In the genomic region with DNA sequence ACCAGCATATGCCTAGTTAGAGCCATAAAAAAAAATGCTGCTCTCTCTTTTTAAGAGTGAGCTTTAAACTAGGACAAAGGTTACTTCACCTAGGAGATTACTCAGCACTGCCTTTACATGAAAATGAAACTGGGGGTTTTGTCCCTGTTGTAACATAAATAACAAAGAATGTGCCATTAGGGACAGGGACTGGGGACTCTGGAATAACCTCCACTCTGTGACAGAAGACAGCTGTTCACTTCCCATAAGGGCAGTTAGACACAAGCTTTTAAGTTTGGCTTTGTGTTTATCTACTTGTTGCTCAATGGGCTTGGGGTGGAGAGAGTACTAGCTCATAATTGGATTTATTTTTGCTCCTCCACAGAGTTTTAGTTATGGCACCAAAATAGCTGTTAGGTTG, we compare ENCODE assay signal across 11 cellular contexts. TPM values are rescaled to one million over a fixed set of nuclear protein-coding genes. Genes with fewer than 3 reads are reported as not detected.
A peak's percentile ranks its signal among the peaks of the same experiment; 100 is the strongest.
DNase-seq lines count a peak whose midpoint lies in the region; ATAC-seq and TF ChIP-seq lines count a peak whose summit lies in the region.
"Had no signal": no experiment of that assay in that cellular context is flagged by ENCODE, and none has a peak within 500 bp of the region (broad histone marks: within the 10 kb centered on the region; RNA-seq: fewer than 3 reads in every experiment).

No MANE protein-coding gene starts in this region.

- peaks cover 2% of the 10 kb centered on the region for H3K4me1 Mint-ChIP-seq in activated naive CD8-positive, alpha-beta T cell treated with anti-CD3 and anti-CD28 coated beads for 36 hours

- no peak overlapping the region for H3K4me3 Mint-ChIP-seq in activated naive CD8-positive, alpha-beta T cell treated with anti-CD3 and anti-CD28 coated beads for 36 hours
- H3K4me3 Mint-ChIP-seq: CD4-positive, alpha-beta memory T cell; endodermal cell had no signal

- peaks cover 15% of the 10 kb centered on the region for H3K27me3 Mint-ChIP-seq in activated naive CD8-positive, alpha-beta T cell treated with anti-CD3 and anti-CD28 coated beads for 36 hours

- no peaks in the 10 kb centered on the region for H3K9me3 Mint-ChIP-seq in activated naive CD8-positive, alpha-beta T cell treated with anti-CD3 and anti-CD28 coated beads for 36 hours
- H3K9me3 Mint-ChIP-seq: CD4-positive, alpha-beta memory T cell; endodermal cell had no signal

- H3K4me1 ChIP-seq in right lobe of liver = peaks cover 0 to 39% (median 18%) of the 10 kb centered on the region in 4 donors

- H3K27ac ChIP-seq in right lobe of liver = peak overlapping the region in 2 of 3 donors; percentile 29 to 45

- no peaks in the 10 kb centered on the region for H3K27me3 ChIP-seq in right lobe of liver

- H3K36me3 Mint-ChIP-seq in activated naive CD8-positive, alpha-beta T cell treated with anti-CD3 and anti-CD28 coated beads for 36 hours = no peaks in the 10 kb centered on the region
- H3K36me3 Mint-ChIP-seq: CD4-positive, alpha-beta memory T cell had no signal

- no peak overlapping the region for H3K4me3 ChIP-seq in right lobe of liver

- intact Hi-C loops in right lobe of liver (cut with DNase I) = no loop called here

- no peak for TF ChIP-seq POLR2A in right lobe of liver (IDR thresholded peaks at IDR 0.05)

- TF ChIP-seq CTCF in right lobe of liver (IDR thresholded peaks at IDR 0.05) = no peak

- ATAC-seq in GM18502 (IDR thresholded peaks at IDR 0.05; ENCODE audit: poor library complexity, unreplicated experiment) (peak; percentile 33), HG03442 (IDR thresholded peaks at IDR 0.05; ENCODE audit: unreplicated experiment) (peak; percentile 21), right lobe of liver (peak; percentile 86 to 95 (median 92)), HG03469 (IDR thresholded peaks at IDR 0.05; ENCODE audit: unreplicated experiment) (no peak)

- peaks cover 0 to 4% (median 2%) of the 10 kb centered on the region in 4 donors for H3K36me3 ChIP-seq in right lobe of liver

- no peak overlapping the region for H3K27ac Mint-ChIP-seq in activated naive CD8-positive, alpha-beta T cell treated with anti-CD3 and anti-CD28 coated beads for 36 hours
- H3K27ac Mint-ChIP-seq: CD4-positive, alpha-beta memory T cell had no signal

- DNase-seq in amniotic epithelial cell (ENCODE audit: low read depth) (peak; percentile 10), right lobe of liver (no peak), SW 1271 (lab: John Stamatoyannopoulos, UW) (no peak), G401 (ENCODE audit: low spot score) (no peak)
- no peak for DNase-seq in activated naive CD8-positive, alpha-beta T cell treated with anti-CD3 and anti-CD28 coated beads for 36 hours
- DNase-seq: CD4-positive, alpha-beta memory T cell; endodermal cell; NCI-H2171 had no signal

- no peaks in the 10 kb centered on the region for H3K9me3 ChIP-seq in right lobe of liver

- in situ Hi-C loops in G401 (cut with HindIII; ENCODE audit: low sequenced_read_pairs) = no loop called here

RNA-seq across cellular contexts. Expression of a gene that starts 11.9 kb away (rescaled TPM):
- 10 to 100 TPM; 15.5 to 28.7 (median 24.7) TPM for total RNA-seq in right lobe of liver
- total RNA-seq in G401 (2014; rRNA removed; shearing (Covaris generic)) = not detected in 2 replicates
- not detected for total RNA-seq in activated naive CD8-positive, alpha-beta T cell treated with anti-CD3 and anti-CD28 coated beads for 36 hours
- total RNA-seq: CD4-positive, alpha-beta memory T cell had no signal

Comparison
In these comparisons a context has a peak if more than half of its experiments do, and no peak if none do; other contexts are left out.
1. RNA of a gene that starts 11.9 kb away (total RNA-seq): 15.5 to 28.7 TPM in right lobe of liver; not detected in G401 and not detected in activated naive CD8-positive, alpha-beta T cell treated with anti-CD3 and anti-CD28 coated beads for 36 hours; every median in the first group is over 10 times any median in the second.